In genomic region chr19:57599761-57600383, GRCh38 we compare ENCODE assay signal across 1 cellular context.
TF ChIP-seq lines count a peak whose summit lies in the region.

TSS of gene ZNF530 (plus strand) at chr19:57599885. CDS start at chr19:57604346, 4,461 bp downstream.

TF ChIP-seq in WTC11, 78 proteins besides CTCF, POLR2A, EP300 and RAD21 (continued from another document):
- no peak for TF ChIP-seq GRHL2 (CRISPR knock-in tag; IDR thresholded peaks at IDR 0.05; ENCODE audit: insufficient replicate concordance, severe bottlenecking)
- TF ChIP-seq ZNF121 (CRISPR knock-in tag; IDR thresholded peaks at IDR 0.05): no peak
- no peak for TF ChIP-seq FOXJ3 (CRISPR knock-in tag; IDR thresholded peaks at IDR 0.05; ENCODE audit: borderline replicate concordance)
- TF ChIP-seq ARID4B (CRISPR knock-in tag; IDR thresholded peaks at IDR 0.05; ENCODE audit: borderline replicate concordance): peak; percentile 76; the same call in 1 of the 2 replicates
- TF ChIP-seq OVOL2 (CRISPR knock-in tag; IDR thresholded peaks at IDR 0.05; ENCODE audit: borderline replicate concordance): no peak
- TF ChIP-seq RELA (CRISPR knock-in tag; IDR thresholded peaks at IDR 0.05; ENCODE audit: borderline replicate concordance): no peak
- no peak for TF ChIP-seq CREB1 (CRISPR knock-in tag; IDR thresholded peaks at IDR 0.05)
- TF ChIP-seq ATF2 (CRISPR knock-in tag; IDR thresholded peaks at IDR 0.05; ENCODE audit: borderline replicate concordance, low read depth): no peak
- TF ChIP-seq TEAD1 (CRISPR knock-in tag; IDR thresholded peaks at IDR 0.05): 0 out of 2 replicates have a peak, but pooled peaks have one; percentile 21
